ENCODE assay signal across 1 cellular context in the genomic region with DNA sequence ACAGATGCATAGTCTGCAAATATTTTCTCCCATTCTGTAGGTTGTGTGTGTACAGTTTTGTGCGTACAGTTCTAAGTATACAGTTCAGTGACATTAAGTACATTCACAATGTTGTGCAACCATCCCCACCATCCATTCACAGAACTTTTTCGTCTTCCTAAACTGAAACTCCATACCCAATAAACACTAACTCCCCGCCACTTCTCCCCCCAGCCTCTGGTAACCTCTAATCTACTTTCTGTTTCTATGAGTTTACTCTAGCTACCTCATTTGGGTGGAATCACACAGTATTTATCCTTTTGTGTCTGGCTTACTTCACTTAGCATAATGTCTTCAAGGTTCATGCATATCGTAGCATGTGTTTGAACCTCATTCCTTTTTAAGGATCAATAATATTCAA.
TF ChIP-seq lines count a peak whose summit lies in the region.

No MANE protein-coding gene starts in this region.

TF ChIP-seq in GM12878, 131 proteins besides CTCF, POLR2A, EP300 and RAD21:
- TF ChIP-seq HDGF (IDR thresholded peaks at IDR 0.05): no peak
- TF ChIP-seq, protein P1, sequence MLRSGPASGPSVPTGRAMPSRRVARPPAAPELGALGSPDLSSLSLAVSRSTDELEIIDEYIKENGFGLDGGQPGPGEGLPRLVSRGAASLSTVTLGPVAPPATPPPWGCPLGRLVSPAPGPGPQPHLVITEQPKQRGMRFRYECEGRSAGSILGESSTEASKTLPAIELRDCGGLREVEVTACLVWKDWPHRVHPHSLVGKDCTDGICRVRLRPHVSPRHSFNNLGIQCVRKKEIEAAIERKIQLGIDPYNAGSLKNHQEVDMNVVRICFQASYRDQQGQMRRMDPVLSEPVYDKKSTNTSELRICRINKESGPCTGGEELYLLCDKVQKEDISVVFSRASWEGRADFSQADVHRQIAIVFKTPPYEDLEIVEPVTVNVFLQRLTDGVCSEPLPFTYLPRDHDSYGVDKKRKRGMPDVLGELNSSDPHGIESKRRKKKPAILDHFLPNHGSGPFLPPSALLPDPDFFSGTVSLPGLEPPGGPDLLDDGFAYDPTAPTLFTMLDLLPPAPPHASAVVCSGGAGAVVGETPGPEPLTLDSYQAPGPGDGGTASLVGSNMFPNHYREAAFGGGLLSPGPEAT (IDR thresholded peaks at IDR 0.05; ENCODE audit: low read depth): no peak
- no peak for TF ChIP-seq MYB (IDR thresholded peaks at IDR 0.05; ENCODE audit: borderline replicate concordance, low read depth, low read length)
- TF ChIP-seq RELA (IDR thresholded peaks at IDR 0.05; ENCODE audit: borderline replicate concordance, partially characterized antibody): no peak
TF ChIP-seq in GM12878: peak in this region for 0.
